Comparison of ENCODE assay signal across 27 cellular contexts in genomic region chr6:166050559-166050958, GRCh38.
"Had no signal": no experiment of that assay in that cellular context is flagged by ENCODE, and none has a peak within 500 bp of the region (broad histone marks: within the 10 kb centered on the region; RNA-seq: fewer than 3 reads in every experiment).

No MANE protein-coding gene starts in this region.

- H3K4me1 ChIP-seq: ascending aorta, gastrocnemius medialis, right lobe of liver, transverse colon had no signal

- H3K27ac ChIP-seq: ascending aorta, coronary artery, dorsolateral prefrontal cortex, gastrocnemius medialis, hepatocyte, ovary, right lobe of liver, transverse colon had no signal

- H3K4me3 Mint-ChIP-seq: activated CD8-positive, alpha-beta T cell treated with anti-CD3 and anti-CD28 coated beads for 36 hours; activated naive CD8-positive, alpha-beta T cell treated with anti-CD3 and anti-CD28 coated beads for 36 hours; brain; mesothelial cell of epicardium; naive B cell; nephron progenitor cell; T-helper 17 cell had no signal

- H3K9me3 ChIP-seq: ovary had no signal

- H3K79me2 ChIP-seq: hepatocyte had no signal

- H3K27me3 ChIP-seq: ascending aorta, dorsolateral prefrontal cortex, gastrocnemius medialis, hepatocyte, ovary, right lobe of liver, transverse colon had no signal

- H2AFZ ChIP-seq: hepatocyte had no signal

- H3K27me3 Mint-ChIP-seq: activated CD8-positive, alpha-beta T cell treated with anti-CD3 and anti-CD28 coated beads for 36 hours; activated naive CD8-positive, alpha-beta T cell treated with anti-CD3 and anti-CD28 coated beads for 36 hours; progenitor cell of endocrine pancreas had no signal

- ATAC-seq: activated CD8-positive, alpha-beta T cell treated with anti-CD3 and anti-CD28 coated beads for 36 hours; gastrocnemius medialis; left cardiac atrium; left ventricle myocardium superior; right lobe of liver; T-helper 17 cell had no signal

- H3K36me3 Mint-ChIP-seq: activated naive CD8-positive, alpha-beta T cell treated with anti-CD3 and anti-CD28 coated beads for 36 hours; brain had no signal

- DNase-seq: activated CD4-positive, alpha-beta T cell treated with anti-CD3 and anti-CD28 coated beads, Interleukin-2, amount 50 U/mL, for 1 hour; activated CD8-positive, alpha-beta T cell treated with anti-CD3 and anti-CD28 coated beads for 36 hours; activated naive CD4-positive, alpha-beta T cell treated with Interleukin-2 at 50 U/mL for 16 hours; activated naive CD8-positive, alpha-beta T cell treated with anti-CD3 and anti-CD28 coated beads for 36 hours; activated T-cell treated with anti-CD3 and anti-CD28 coated beads, Interleukin-2, amount 50 U/mL, for 48 hours; dorsolateral prefrontal cortex; effector memory CD4-positive, alpha-beta T cell; erythroblast; gastrocnemius medialis; glutamatergic neuron; left cardiac atrium; left ventricle myocardium superior; naive B cell; nephron progenitor cell; ovary; right lobe of liver; stimulated activated CD4-positive, alpha-beta T cell treated with anti-CD3 and anti-CD28 coated beads, Interleukin-2, amount 100 ng/mL, for 48 hours; stimulated activated naive CD4-positive, alpha-beta T cell treated with Interleukin-2 at 50 U/mL for 16 hours; T-helper 17 cell; transverse colon had no signal

- H3K36me3 ChIP-seq: ascending aorta, gastrocnemius medialis, ovary, right lobe of liver, transverse colon had no signal

- H3K27ac Mint-ChIP-seq: activated CD8-positive, alpha-beta T cell treated with anti-CD3 and anti-CD28 coated beads for 36 hours; activated naive CD8-positive, alpha-beta T cell treated with anti-CD3 and anti-CD28 coated beads for 36 hours; activated T-helper 2 cell treated with anti-CD3 and anti-CD28 coated beads, Interferon-gamma antibody, Interleukin-2, Interleukin-4, amounts not matched to agents 10 μg/mL and 5 μg/mL and 100 μg/mL, durations not matched to agents 14 hours and 24 hours and 36 hours; brain; mesothelial cell of epicardium; naive B cell; nephron progenitor cell; progenitor cell of endocrine pancreas; T-helper 17 cell had no signal

- H3K4me2 ChIP-seq: hepatocyte had no signal

- H3K4me3 ChIP-seq: ascending aorta, coronary artery, dorsolateral prefrontal cortex, gastrocnemius medialis, hepatocyte, ovary, right lobe of liver, transverse colon had no signal

- H3K4me1 Mint-ChIP-seq: activated naive CD8-positive, alpha-beta T cell treated with anti-CD3 and anti-CD28 coated beads for 36 hours; naive B cell; T-helper 17 cell had no signal
